In genomic region chr4:17033256-17034245, GRCh38 we compare ENCODE assay signal across 31 cellular contexts.
A peak's percentile ranks its signal among the peaks of the same experiment; 100 is the strongest.
DNase-seq lines count a peak whose midpoint lies in the region; ATAC-seq, FAIRE-seq and TF ChIP-seq lines count a peak whose summit lies in the region.
"Had no signal": no experiment of that assay in that cellular context is flagged by ENCODE, and none has a peak within 500 bp of the region (broad histone marks: within the 10 kb centered on the region; RNA-seq: fewer than 3 reads in every experiment).

No MANE protein-coding gene starts in this region.

- peaks cover 2% of the 10 kb centered on the region for H3K27me3 Mint-ChIP-seq in GM23338 (ENCODE audit: insufficient read depth, low read depth, poor library complexity)
- H3K27me3 Mint-ChIP-seq in WTC11 (ENCODE audit: low read depth), result peaks cover 10% of the 10 kb centered on the region
- H3K27me3 Mint-ChIP-seq in nephron progenitor cell (ENCODE audit: low read depth, poor library complexity), result no peaks in the 10 kb centered on the region
- H3K27me3 Mint-ChIP-seq: B cell had no signal

- H3K27ac ChIP-seq in GM23338 (ENCODE audit: low read depth) (peak overlapping the region; percentile 13; the same call in 1 of the 2 replicates), Peyer's patch (no peak overlapping the region)
- H3K27ac ChIP-seq: A549, adrenal gland, colonic mucosa, esophagus squamous epithelium, left lung, neural progenitor cell, psoas muscle, RWPE1, SK-N-MC, skin epidermis, upper lobe of left lung, VCaP had no signal

- peaks cover 11% of the 10 kb centered on the region for H3K9me2 ChIP-seq in GM23338 (ENCODE audit: insufficient read depth)

- POLR2A ChIA-PET in WTC11 (lab: Charles Lee), result interaction anchor here (0.6 kb wide), 1 partner anchor 198 kb away, joined by 3 read pairs; no protein-coding TSS in a partner anchor

- no peaks in the 10 kb centered on the region for H3K9me3 ChIP-seq in Peyer's patch
- H3K9me3 ChIP-seq: A549, adrenal gland, colonic mucosa, esophagus squamous epithelium, left lung, mucosa of descending colon, psoas muscle, upper lobe of left lung had no signal

- H3K27ac Mint-ChIP-seq in GM23338 (no peak overlapping the region; the same call in 1 of the 2 replicates), WTC11 (peak overlapping the region; percentile 83), nephron progenitor cell (peak overlapping the region; percentile 24)
- H3K27ac Mint-ChIP-seq: activated CD4-positive, alpha-beta T cell treated with anti-CD3 and anti-CD28 coated beads, Interleukin-2, amount 10 ng/mL, durations not matched to agents 24 days and 14 days; B cell; CD8-positive, alpha-beta memory T cell; neural progenitor cell had no signal

- H3K36me3 ChIP-seq in GM23338 (ENCODE audit: insufficient read depth), result no peaks in the 10 kb centered on the region
- H3K36me3 ChIP-seq in Peyer's patch, result no peaks in the 10 kb centered on the region
- H3K36me3 ChIP-seq: adrenal gland, colonic mucosa, esophagus squamous epithelium, left lung, neural progenitor cell, upper lobe of left lung had no signal

- no peaks in the 10 kb centered on the region; the same call in 1 of the 3 replicates for H3K36me3 Mint-ChIP-seq in GM23338 (ENCODE audit: low read depth)
- H3K36me3 Mint-ChIP-seq in WTC11, result peaks cover 15% of the 10 kb centered on the region
- H3K36me3 Mint-ChIP-seq in nephron progenitor cell (ENCODE audit: low read depth), result peaks cover 9% of the 10 kb centered on the region
- H3K36me3 Mint-ChIP-seq: CD8-positive, alpha-beta memory T cell; neural progenitor cell had no signal

- H3K9me3 Mint-ChIP-seq in GM23338, result peaks cover 8% of the 10 kb centered on the region; the same call in 2 of the 3 replicates
- H3K9me3 Mint-ChIP-seq in WTC11, result peaks cover 11% of the 10 kb centered on the region
- H3K9me3 Mint-ChIP-seq in nephron progenitor cell, result peaks cover 35% of the 10 kb centered on the region
- H3K9me3 Mint-ChIP-seq: activated CD4-positive, alpha-beta T cell treated with anti-CD3 and anti-CD28 coated beads, Interleukin-2, amount 10 ng/mL, durations not matched to agents 24 days and 14 days; neural progenitor cell had no signal

- CTCF ChIA-PET in WTC11 (lab: Charles Lee), result no interaction called here

- no peak overlapping the region; the same call in 1 of the 2 replicates for H3K4me3 ChIP-seq in GM23338
- H3K4me3 ChIP-seq in fibroblast of villous mesenchyme (ENCODE audit: low read depth, low read length), result no peak overlapping the region
- no peak overlapping the region for H3K4me3 ChIP-seq in Peyer's patch
- H3K4me3 ChIP-seq: A549, adrenal gland, colonic mucosa, esophagus squamous epithelium, GM12878, left lung, mucosa of descending colon, neural progenitor cell, psoas muscle, SK-N-MC, skin epidermis, upper lobe of left lung had no signal

- no peaks in the 10 kb centered on the region for H3F3A ChIP-seq in GM23338 (replicated peaks; ENCODE audit: low read depth)

- no peak overlapping the region; the same call in 1 of the 2 replicates for H2AFZ ChIP-seq in GM23338
- H2AFZ ChIP-seq: neural progenitor cell had no signal

- no peak overlapping the region for H3K4me3 Mint-ChIP-seq in GM23338
- H3K4me3 Mint-ChIP-seq in WTC11, result peak overlapping the region; percentile 10; the same call in 1 of the 2 replicates
- no peak overlapping the region for H3K4me3 Mint-ChIP-seq in nephron progenitor cell
- H3K4me3 Mint-ChIP-seq: activated CD4-positive, alpha-beta T cell treated with anti-CD3 and anti-CD28 coated beads, Interleukin-2, amount 10 ng/mL, durations not matched to agents 24 days and 14 days; B cell; CD8-positive, alpha-beta memory T cell; neural progenitor cell had no signal

- H3K4me1 ChIP-seq in GM23338 (ENCODE audit: insufficient read depth) (peaks cover 27% of the 10 kb centered on the region), Peyer's patch (no peaks in the 10 kb centered on the region)
- H3K4me1 ChIP-seq: adrenal gland, colonic mucosa, left lung, neural progenitor cell, psoas muscle, upper lobe of left lung had no signal

- FAIRE-seq in D721Med (lab: Jason Lieb, UNC), result no peak
- FAIRE-seq: A549, GM12878 had no signal

- peak overlapping the region; percentile 58 for H3K4me2 ChIP-seq in GM23338
- H3K4me2 ChIP-seq: A549, neural progenitor cell had no signal

- H3K27me3 ChIP-seq in GM23338 (ENCODE audit: insufficient read depth) (no peaks in the 10 kb centered on the region), Peyer's patch (no peaks in the 10 kb centered on the region)
- H3K27me3 ChIP-seq: adrenal gland, colonic mucosa, esophagus squamous epithelium, left lung, neural progenitor cell, upper lobe of left lung had no signal

- H3K79me2 ChIP-seq in GM23338 (replicated peaks; ENCODE audit: insufficient read depth), result no peaks in the 10 kb centered on the region

- TF ChIP-seq POLR2A in Peyer's patch (IDR thresholded peaks at IDR 0.05), result no peak

- TF ChIP-seq CTCF in GM23338 (conservative IDR thresholded peaks at IDR 0.05; ENCODE audit: low read depth in 2 of 2) (no peak), WTC11 (IDR thresholded peaks at IDR 0.05) (no peak), fibroblast of villous mesenchyme (IDR thresholded peaks at IDR 0.05; ENCODE audit: insufficient read depth, low read depth, low read length) (no peak), nephron progenitor cell (IDR thresholded peaks at IDR 0.05) (no peak), D721Med (IDR thresholded peaks at IDR 0.05; ENCODE audit: insufficient read depth, missing control alignments) (no peak), Peyer's patch (IDR thresholded peaks at IDR 0.05) (no peak)

- no peaks in the 10 kb centered on the region for H4K20me1 ChIP-seq in GM23338 (replicated peaks; ENCODE audit: insufficient read depth)

- H3K4me1 Mint-ChIP-seq in GM23338 (peaks cover 34% of the 10 kb centered on the region), WTC11 (peaks cover 49% of the 10 kb centered on the region), nephron progenitor cell (peaks cover 24% of the 10 kb centered on the region)
- H3K4me1 Mint-ChIP-seq: activated CD4-positive, alpha-beta T cell treated with anti-CD3 and anti-CD28 coated beads, Interleukin-2, amount 10 ng/mL, durations not matched to agents 24 days and 14 days; B cell; CD8-positive, alpha-beta memory T cell had no signal

- ATAC-seq in GM23338, result peak; percentile 40; the same call in 1 of the 3 replicates
- ATAC-seq in WTC11, result peak; percentile 44
- ATAC-seq: A549, GM12878, left lung, mucosa of descending colon, psoas muscle had no signal

- DNase-seq in GM23338 (ENCODE audit: low spot score) (no peak), WTC11 (ENCODE audit: low spot score) (no peak), fibroblast of villous mesenchyme (ENCODE audit: low read depth) (peak; percentile 14), nephron progenitor cell (no peak), LoVo (ENCODE audit: low spot score) (no peak), NCI-H2081 treated with DMSO at 0.1 percent for 48 hours (lab: John Stamatoyannopoulos, UW) (no peak), D721Med (ENCODE audit: insufficient read length, low spot score) (no peak), Peyer's patch (no peak)
- DNase-seq: activated CD4-positive, alpha-beta T cell treated with anti-CD3 and anti-CD28 coated beads, Interleukin-2, amount 10 ng/mL, durations not matched to agents 24 days and 14 days; activated naive CD4-positive, alpha-beta T cell treated with Interleukin-2 at 50 U/mL for 16 hours; activated T-cell treated with anti-CD3 and anti-CD28 coated beads, Interleukin-2, amount 50 U/mL, for 48 hours; adrenal gland; CD8-positive, alpha-beta memory T cell; colonic mucosa; DMS53; esophagus squamous epithelium; left lung; mucosa of descending colon; NCI-H1092; NCI-H187 treated with DMSO at 0.1 percent for 48 hours; NCI-H748 treated with DMSO at 0.1 percent for 48 hours; psoas muscle; upper lobe of left lung had no signal

TF ChIP-seq in WTC11, 78 proteins besides CTCF, POLR2A, EP300 and RAD21:
- TF ChIP-seq E2F4 (CRISPR knock-in tag; IDR thresholded peaks at IDR 0.05; ENCODE audit: borderline replicate concordance, low read depth) (no peak), ZMAT4 (CRISPR knock-in tag; IDR thresholded peaks at IDR 0.05) (no peak)
